12 cellular contexts compared by ENCODE assay signal in genomic region chr1:25562928-25563283, GRCh38. TPM values are rescaled to one million over a fixed set of nuclear protein-coding genes. Genes with fewer than 3 reads are reported as not detected.
DNase-seq lines count a peak whose midpoint lies in the region; ATAC-seq, FAIRE-seq and TF ChIP-seq lines count a peak whose summit lies in the region.
"Had no signal": no experiment of that assay in that cellular context is flagged by ENCODE, and none has a peak within 500 bp of the region (broad histone marks: within the 10 kb centered on the region; RNA-seq: fewer than 3 reads in every experiment).

No MANE protein-coding gene starts in this region.

- CTCF ChIA-PET in CD4-positive, alpha-beta T cell (lab: Charles Lee) = interaction anchor here (1.1 to 1.3 kb wide), 2 partner anchors 9 to 13 kb away, joined by 3 to 4 read pairs; no protein-coding TSS in a partner anchor
- CTCF ChIA-PET in K562 (lab: Yijun Ruan, JAX; ENCODE audit: low intra/inter-chr PET ratio) = no interaction called here

- H3K27me3 Mint-ChIP-seq in CD4-positive, alpha-beta T cell = no peaks in the 10 kb centered on the region
- no peaks in the 10 kb centered on the region for H3K27me3 Mint-ChIP-seq in natural killer cell (ENCODE audit: low read depth in 2 of 2)

- ATAC-seq in CD4-positive, alpha-beta T cell (ENCODE audit: poor library complexity) = peak; percentile 0
- ATAC-seq in K562 (no peak), natural killer cell (peak in 2 of 3 donors; percentile 5 to 7), HG02870 (IDR thresholded peaks at IDR 0.05; ENCODE audit: unreplicated experiment) (no peak)

- no peaks in the 10 kb centered on the region for H4K20me1 ChIP-seq in MM.1S (ENCODE audit: insufficient read depth, low read length)
- H4K20me1 ChIP-seq in K562 (replicated peaks; ENCODE audit: control insufficient read depth, insufficient read depth, low read length) = no peaks in the 10 kb centered on the region

- no peaks in the 10 kb centered on the region for H3K9me3 Mint-ChIP-seq in CD4-positive, alpha-beta T cell
- no peaks in the 10 kb centered on the region for H3K9me3 Mint-ChIP-seq in natural killer cell

- H3F3A ChIP-seq in MM.1S (ENCODE audit: insufficient read depth, low read length) = peaks cover 34% of the 10 kb centered on the region

- H3K4me1 Mint-ChIP-seq in CD4-positive, alpha-beta T cell (ENCODE audit: low read depth) = peaks cover 90% of the 10 kb centered on the region
- peaks cover 23 to 54% of the 10 kb centered on the region in 2 donors for H3K4me1 Mint-ChIP-seq in natural killer cell

- intact Hi-C loops in CD4-positive, alpha-beta T cell (cut with DNase I, micrococcal nuclease) = loop anchor here (1.0 to 10.0 kb wide), 3 partner anchors 20 to 114 kb away; partner anchors contain the start of gene LDLRAP1 (in 1 of the 2)
- intact Hi-C loops in K562 (cut with micrococcal nuclease) = no loop called here
- intact Hi-C loops in natural killer cell (cut with micrococcal nuclease) = loop anchor here (2.0 kb wide), 1 partner anchor 46 kb away; no protein-coding TSS in a partner anchor

- in situ Hi-C loops in K562 (cut with MboI) = loop anchor here (10.0 kb wide), 1 partner anchor 1718 kb away; no protein-coding TSS in a partner anchor

- peaks cover 67% of the 10 kb centered on the region for H3K4me1 ChIP-seq in MM.1S (ENCODE audit: low read length)
- peaks cover 5 to 34% of the 10 kb centered on the region in 2 experiments for H3K4me1 ChIP-seq in K562 (replicated peaks in 1 of 2; ENCODE audit: control insufficient read depth in 2 of 2, insufficient read depth in 2 of 2, low read length in 2 of 2)

- TF ChIP-seq POLR2A in K562 (conservative IDR thresholded peaks at IDR 0.05) = no peak

- H3K36me3 ChIP-seq in MM.1S (replicated peaks; ENCODE audit: insufficient read depth, low read length) (peaks cover 32% of the 10 kb centered on the region), K562 (ENCODE audit: control insufficient read depth, insufficient read depth, low read length) (peaks cover 47% of the 10 kb centered on the region; the same call in 1 of the 3 replicates)

- peak overlapping the region; percentile 86 for H3K27ac ChIP-seq in CD4-positive, alpha-beta T cell (ENCODE audit: low read depth, low read length)
- H3K27ac ChIP-seq in MM.1S (ENCODE audit: low read length) = peak overlapping the region; percentile 90
- H3K27ac ChIP-seq in K562 (ENCODE audit: extremely low read depth, low read depth, low read length) = no peak overlapping the region

- TF ChIP-seq CTCF in CD4-positive, alpha-beta T cell (IDR thresholded peaks at IDR 0.05) = no peak
- TF ChIP-seq CTCF in MM.1S (IDR thresholded peaks at IDR 0.05; ENCODE audit: low read length) (no peak), K562 (IDR thresholded peaks at IDR 0.05 in 2 of 3, conservative IDR thresholded peaks at IDR 0.05 in 1 of 3; ENCODE audit: insufficient read depth in 2 of 3, low read depth in 1 of 3, low read length in 3 of 3) (no peak), natural killer cell (IDR thresholded peaks at IDR 0.05) (no peak)

- POLR2A ChIA-PET in CD4-positive, alpha-beta T cell (lab: Charles Lee) = interaction anchor here (0.5 to 10.1 kb wide), 7 partner anchors 8 to 1883 kb away, joined by 3 to 193 read pairs (median 6); partner anchors contain the start of genes LDLRAP1 and MTFR1L
- POLR2A ChIA-PET in K562 (lab: Yijun Ruan, JAX) = no interaction called here

- no peaks in the 10 kb centered on the region for H3K9me1 ChIP-seq in K562 (ENCODE audit: control insufficient read depth, insufficient read depth, low read length)

- H3K27me3 ChIP-seq in CD4-positive, alpha-beta T cell (ENCODE audit: control insufficient read depth, insufficient read depth, low read length) = no peaks in the 10 kb centered on the region
- H3K27me3 ChIP-seq in MM.1S (replicated peaks; ENCODE audit: insufficient read depth, low read length) (no peaks in the 10 kb centered on the region), K562 (ENCODE audit: control insufficient read depth in 2 of 2, insufficient read depth in 2 of 2, low read length in 2 of 2) (no peaks in the 10 kb centered on the region)

- FAIRE-seq in K562 (lab: Jason Lieb, UNC) = no peak
- FAIRE-seq: islet of Langerhans had no signal

- WGBS in K562 (ENCODE audit: insufficient coverage, low coverage, missing lambda C conversion rate) = 68% methylated on average over 8 of the region's 9 CpGs

- no peak for TF ChIP-seq RAD21 in K562 (CRISPR knock-in tag; conservative IDR thresholded peaks at IDR 0.05 in 1 of 2, IDR thresholded peaks at IDR 0.05 in 1 of 2)

- H2AFZ ChIP-seq in MM.1S (ENCODE audit: low read length) = no peak overlapping the region
- no peak overlapping the region for H2AFZ ChIP-seq in K562 (ENCODE audit: low read depth, low read length)

- H3K9me3 ChIP-seq in CD4-positive, alpha-beta T cell (ENCODE audit: control insufficient read depth, low read length) = no peaks in the 10 kb centered on the region
- H3K9me3 ChIP-seq in MM.1S (replicated peaks; ENCODE audit: insufficient read depth, low read length) (no peaks in the 10 kb centered on the region), K562 (replicated peaks; ENCODE audit: control insufficient read depth, insufficient read depth, low read depth, low read length) (no peaks in the 10 kb centered on the region)

- H3K27ac Mint-ChIP-seq in CD4-positive, alpha-beta T cell = peak overlapping the region; percentile 87
- peak overlapping the region; percentile 84 to 89 for H3K27ac Mint-ChIP-seq in natural killer cell

- H3K4me3 ChIP-seq in MM.1S (ENCODE audit: low read length) (peak overlapping the region; percentile 19; the same call in 1 of the 2 replicates), K562 (no peak overlapping the region)

- H3K4me3 Mint-ChIP-seq in CD4-positive, alpha-beta T cell = peak overlapping the region; percentile 99
- peak overlapping the region; percentile 77 for H3K4me3 Mint-ChIP-seq in natural killer cell

- H3K9me2 ChIP-seq in MM.1S (replicated peaks; ENCODE audit: insufficient read depth, low read length) = no peaks in the 10 kb centered on the region

- H3K4me2 ChIP-seq in MM.1S (ENCODE audit: low read depth, low read length) = peak overlapping the region; percentile 59
- H3K4me2 ChIP-seq in K562 (ENCODE audit: insufficient read depth, low read length) = no peak overlapping the region

- peaks cover 88% of the 10 kb centered on the region for H3K36me3 Mint-ChIP-seq in CD4-positive, alpha-beta T cell (ENCODE audit: low read depth)
- no peaks in the 10 kb centered on the region for H3K36me3 Mint-ChIP-seq in natural killer cell

- no TSS peak for BruUV-seq in K562 (replicated peaks; lab: Mats Ljungman, UMichigan)

- H3K9ac ChIP-seq in MM.1S (ENCODE audit: low read length) (peak overlapping the region; percentile 42; the same call in 1 of the 2 replicates), K562 (ENCODE audit: insufficient read depth in 1 of 2, low read depth in 2 of 2, low read length in 2 of 2) (peak overlapping the region in 1 of 2 experiments; percentile 87; a peak in 2 of 4 replicates)

- TF ChIP-seq EP300 in K562 (IDR thresholded peaks at IDR 0.05; ENCODE audit: low read length) = no peak

- DNase-seq in CD4-positive, alpha-beta T cell = no peak
- no peak for DNase-seq in MM.1S
- DNase-seq in K562 (ENCODE audit: extremely low read depth in 1 of 4, low spot score in 3 of 4) = no peak
- no peak for DNase-seq in natural killer cell
- no peak for DNase-seq in NCI-H2227 (lab: John Stamatoyannopoulos, UW; ENCODE audit: unreplicated experiment)
- no peak for DNase-seq in NCI-H2107 treated with DMSO at 0.1 percent for 48 hours (lab: John Stamatoyannopoulos, UW; ENCODE audit: unreplicated experiment)
- DNase-seq in NCI-H748 (lab: John Stamatoyannopoulos, UW; ENCODE audit: unreplicated experiment) = no peak
- DNase-seq: foreskin fibroblast, NCI-H1092 treated with DMSO at 0.1 percent for 48 hours, NCI-H446 treated with DMSO at 0.1 percent for 48 hours had no signal

- H3K79me2 ChIP-seq in MM.1S (ENCODE audit: low read length) (peaks cover 55% of the 10 kb centered on the region), K562 (ENCODE audit: control insufficient read depth, insufficient read depth, low read length) (no peaks in the 10 kb centered on the region)

RNA-seq across cellular contexts. Expression of gene LDLRAP1, which starts 19.5 kb away (rescaled TPM):
- total RNA-seq in CD4-positive, alpha-beta T cell = 10 to 100 TPM; 70.5 to 73.5 TPM
- 30.0 and 73.0 TPM in 2 replicates for total RNA-seq in K562 (2011; cell fraction: chromatin; rRNA removed; ENCODE audit: low replicate concordance)
- 38.5 and 41.1 TPM in 2 replicates for total RNA-seq in K562 (2011; cell fraction: nucleolus; rRNA removed)
- total RNA-seq in K562 (2011; cell fraction: nucleoplasm; rRNA removed) = 33.9 and 37.2 TPM in 2 replicates
- 14.2 and 19.0 TPM in 2 replicates for total RNA-seq in K562 (2014; rRNA removed)
- 10.9 and 13.0 TPM in 2 replicates for total RNA-seq in K562 (2014; rRNA removed; fragmentation: Illumina TruSeq; extraction: Trizol)
- total RNA-seq in K562 (2015; rRNA removed; fragmentation: Illumina TruSeq; extraction: Trizol) = 16.3 and 17.7 TPM in 2 replicates
- 28.8 and 29.2 TPM in 2 replicates for total RNA-seq in K562 (2021)
- polyA plus RNA-seq in K562 (2011; rRNA removed) = 16.2 and 25.0 TPM in 2 replicates
- 22.4 and 23.7 TPM in 2 replicates for polyA plus RNA-seq in K562 (2011; cell fraction: cytosol; rRNA removed)
- 69.9 and 75.9 TPM in 2 replicates for polyA plus RNA-seq in K562 (2011; cell fraction: nucleus; rRNA removed)
- 24.3 and 30.1 TPM in 2 replicates for polyA plus RNA-seq in K562 (2012)
- 26.8 and 29.6 TPM in 2 replicates for polyA plus RNA-seq in K562 (2014; fragmentation: Illumina TruSeq; extraction: Trizol)
- 1 to 10 TPM in 1 of 2 experiments, under 1 TPM in 1; 0.56 to 1.4 TPM for polyA plus RNA-seq in K562 (2014; fragmentation: Nextera tagmentation; extraction: Ambion mirVana)
- 22.2 and 25.7 TPM in 2 replicates for polyA plus RNA-seq in K562 (2014; rRNA removed)
- polyA minus RNA-seq in K562 (2011; rRNA and poly(A)+ RNA removed) = 11.8 and 12.8 TPM in 2 replicates
- 11.8 and 16.7 TPM in 2 replicates for polyA minus RNA-seq in K562 (2011; cell fraction: cytosol; rRNA and poly(A)+ RNA removed)
- 6.9 and 14.2 TPM in 2 replicates for polyA minus RNA-seq in K562 (2011; cell fraction: nucleus; rRNA and poly(A)+ RNA removed)
- total RNA-seq in natural killer cell = 10 to 100 TPM; 25.2 to 34.0 (median 27.4) TPM

RNA-seq across cellular contexts. Expression of gene MAN1C1, which starts 53.7 kb away (rescaled TPM):
- 10 to 100 TPM; 44.4 to 46.9 TPM for total RNA-seq in CD4-positive, alpha-beta T cell
- total RNA-seq in K562 (2011; cell fraction: chromatin; rRNA removed; ENCODE audit: low replicate concordance) = 0.19 TPM in 1 of 2 replicates, not detected in the other
- 0.13 and 0.50 TPM in 2 replicates for total RNA-seq in K562 (2011; cell fraction: nucleolus; rRNA removed)
- total RNA-seq in K562 (2011; cell fraction: nucleoplasm; rRNA removed) = 0.22 and 0.46 TPM in 2 replicates
- total RNA-seq in K562 (2014; rRNA removed) (not detected in 2 replicates), K562 (2014; rRNA removed; fragmentation: Illumina TruSeq; extraction: Trizol) (0.15 TPM in 1 of 2 replicates, not detected in the other), K562 (2015; rRNA removed; fragmentation: Illumina TruSeq; extraction: Trizol) (0.18 TPM in 1 of 2 replicates, not detected in the other), K562 (2021) (0.22 and 0.44 TPM in 2 replicates), natural killer cell (1 to 10 TPM; 3.6 to 7.5 (median 7.1) TPM)
- polyA plus RNA-seq in K562 (2011; rRNA removed) (0.06 and 0.11 TPM in 2 replicates), K562 (2014; fragmentation: Illumina TruSeq; extraction: Trizol) (0.04 and 0.29 TPM in 2 replicates), K562 (2014; fragmentation: Nextera tagmentation; extraction: Ambion mirVana) (not detected), K562 (2014; rRNA removed) (0.04 TPM in 1 of 2 replicates, not detected in the other)
- 0.07 TPM in 2 replicates for polyA plus RNA-seq in K562 (2011; cell fraction: cytosol; rRNA removed)
- polyA plus RNA-seq in K562 (2011; cell fraction: nucleus; rRNA removed) = 0.07 and 0.25 TPM in 2 replicates
- polyA plus RNA-seq in K562 (2012) = 0.07 and 0.53 TPM in 2 replicates
- 0.18 TPM in 1 of 2 replicates, not detected in the other for polyA minus RNA-seq in K562 (2011; rRNA and poly(A)+ RNA removed)
- polyA minus RNA-seq in K562 (2011; cell fraction: cytosol; rRNA and poly(A)+ RNA removed) = not detected in 2 replicates
- 0.13 TPM in 1 of 2 replicates, not detected in the other for polyA minus RNA-seq in K562 (2011; cell fraction: nucleus; rRNA and poly(A)+ RNA removed)

Comparison
In these comparisons a context has a peak if more than half of its experiments do, and no peak if none do; other contexts are left out.
1. ATAC-seq: peak in CD4-positive, alpha-beta T cell (single experiment) and natural killer cell (2 of 3); none in K562 (single experiment) and HG02870 (single experiment).
2. RNA of gene MAN1C1, which starts 53.7 kb away (total RNA-seq): 44.4 to 46.9 TPM in CD4-positive, alpha-beta T cell; 3.6 to 7.5 TPM in natural killer cell and 0.13 to 0.50 TPM in K562; every median in the first group is over 4 times any median in the second.